10 cellular contexts compared by ENCODE assay signal in genomic region chr10:78742406-78742729, GRCh38.
"Had no signal": no experiment of that assay in that cellular context is flagged by ENCODE, and none has a peak within 500 bp of the region (broad histone marks: within the 10 kb centered on the region; RNA-seq: fewer than 3 reads in every experiment).

No MANE protein-coding gene starts in this region.

- H3K4me3 ChIP-seq: breast epithelium had no signal

- H3K27me3 ChIP-seq: breast epithelium had no signal

- H3K36me3 ChIP-seq: breast epithelium had no signal

- H3K27ac ChIP-seq: breast epithelium had no signal

- H3K4me1 ChIP-seq: breast epithelium had no signal

- H3K9me3 ChIP-seq: breast epithelium had no signal

- DNase-seq: activated CD4-positive, CD25-positive, alpha-beta regulatory T cell treated with anti-CD3 and anti-CD28 coated beads, Interleukin-2, amount 50 U/mL, for 72 hours; activated naive CD8-positive, alpha-beta T cell treated with anti-CD3 and anti-CD28 coated beads, Interleukin-2, amount 50 U/mL, for 24 hours; activated T-cell treated with anti-CD3 and anti-CD28 coated beads, Interleukin-2, amount 50 U/mL, for 1 hour; aorta; erythroblast; hippocampal formation; stimulated activated CD4-positive, alpha-beta T cell treated with anti-CD3 and anti-CD28 coated beads, Interleukin-4, amount 100 ng/mL, for 1 hour; stimulated activated naive CD4-positive, alpha-beta T cell treated with Interleukin-2 at 50 U/mL for 16 hours; T-helper 9 cell had no signal
